22 cellular contexts compared by ENCODE assay signal in genomic region chr2:120748741-120749140, GRCh38. TPM values are rescaled to one million over a fixed set of nuclear protein-coding genes. Genes with fewer than 3 reads are reported as not detected.
DNase-seq lines count a peak whose midpoint lies in the region; FAIRE-seq and TF ChIP-seq lines count a peak whose summit lies in the region.
"Had no signal": no experiment of that assay in that cellular context is flagged by ENCODE, and none has a peak within 500 bp of the region (broad histone marks: within the 10 kb centered on the region; RNA-seq: fewer than 3 reads in every experiment).

No MANE protein-coding gene starts in this region.

- CTCF ChIA-PET in HEK293 (lab: Yijun Ruan, JAX) = no interaction called here

- no peak overlapping the region for H3K4me3 ChIP-seq in HEK293 (ENCODE audit: low read depth, low read length)
- no peak overlapping the region for H3K4me3 ChIP-seq in mesenchymal stem cell (ENCODE audit: insufficient read depth in 1 of 2, low read depth in 1 of 2, low read length in 2 of 2)
- H3K4me3 ChIP-seq: A549, PC-9 had no signal

- H3K4me1 Mint-ChIP-seq in chondrocyte (ENCODE audit: low read depth) = peaks cover 57% of the 10 kb centered on the region
- H3K4me1 Mint-ChIP-seq: CD14-positive monocyte; CD8-positive, alpha-beta memory T cell had no signal

- peak overlapping the region; percentile 34 for H3K27ac Mint-ChIP-seq in chondrocyte (ENCODE audit: unreplicated experiment)
- H3K27ac Mint-ChIP-seq: CD14-positive monocyte; CD8-positive, alpha-beta memory T cell had no signal

- no peaks in the 10 kb centered on the region for H3K27me3 Mint-ChIP-seq in chondrocyte (ENCODE audit: low read depth)

- H2AK5ac ChIP-seq in mesenchymal stem cell (ENCODE audit: low read length, severe bottlenecking) = no peak overlapping the region

- H3K27ac ChIP-seq in HEK293 (ENCODE audit: extremely low read depth, low read depth, low read length) (no peak overlapping the region), mesenchymal stem cell (ENCODE audit: low read length, poor library complexity, severe bottlenecking) (no peak overlapping the region)
- H3K27ac ChIP-seq: HL-60, PC-9 had no signal

- TF ChIP-seq CTCF in HEK293 (tag by site-specific recombination; IDR thresholded peaks at IDR 0.05) = no peak
- TF ChIP-seq CTCF in chondrocyte (IDR thresholded peaks at IDR 0.05) = no peak
- no peak for TF ChIP-seq CTCF in D721Med (IDR thresholded peaks at IDR 0.05; ENCODE audit: insufficient read depth, missing control alignments)

- H3K23ac ChIP-seq in mesenchymal stem cell (ENCODE audit: low read length in 2 of 2) = no peak overlapping the region

- H4K91ac ChIP-seq in mesenchymal stem cell (ENCODE audit: low read length) = peak overlapping the region; percentile 11

- H3K9ac ChIP-seq in mesenchymal stem cell (ENCODE audit: low read length) = no peak overlapping the region

- no peak overlapping the region for H2BK15ac ChIP-seq in mesenchymal stem cell (ENCODE audit: low read depth, poor library complexity, severe bottlenecking)

- H3K4ac ChIP-seq in mesenchymal stem cell (ENCODE audit: low read depth in 1 of 2, low read length in 2 of 2) = no peak overlapping the region

- H3K36me3 Mint-ChIP-seq in chondrocyte (ENCODE audit: low read depth) = no peaks in the 10 kb centered on the region
- H3K36me3 Mint-ChIP-seq: CD14-positive monocyte; CD8-positive, alpha-beta memory T cell had no signal

- no peak for DNase-seq in chondrocyte (ENCODE audit: low spot score)
- DNase-seq in mesenchymal stem cell = no peak
- DNase-seq in urothelium cell line (ENCODE audit: low spot score) = no peak
- no peak for DNase-seq in SKM-1 treated with dmso at 0.1 percent for 144 hours (lab: John Stamatoyannopoulos, UW; ENCODE audit: unreplicated experiment)
- no peak for DNase-seq in stimulated activated naive CD4-positive, alpha-beta T cell (lab: John Stamatoyannopoulos, UW)
- DNase-seq in D721Med (ENCODE audit: insufficient read length, low spot score) = no peak
- DNase-seq: CD8-positive, alpha-beta memory T cell; DMS79 treated with DMSO at 0.1 percent for 48 hours; GF-D8; NCI-H1092; NCI-H1417 treated with DMSO at 0.1 percent for 48 hours; NCI-H1694 treated with DMSO at 0.1 percent for 48 hours; NCI-H2081; NCI-H2227 treated with DMSO at 0.1 percent for 48 hours; NCI-H526 treated with DMSO at 0.1 percent for 48 hours; PC-9; Right ventricle myocardium superior had no signal

- H3K36me3 ChIP-seq in HEK293 (ENCODE audit: control insufficient read depth in 2 of 2, insufficient read depth in 1 of 2, low read length in 2 of 2) (no peaks in the 10 kb centered on the region), mesenchymal stem cell (ENCODE audit: control insufficient read depth in 1 of 2, insufficient read depth in 2 of 2, low read depth in 1 of 2, low read length in 2 of 2) (peaks cover 0 to 4% of the 10 kb centered on the region in 2 experiments)

- FAIRE-seq in urothelium cell line (lab: Jason Lieb, UNC) (peak; percentile 81), D721Med (lab: Jason Lieb, UNC) (no peak)
- FAIRE-seq: A549, GM12891 had no signal

- H2AFZ ChIP-seq in mesenchymal stem cell (ENCODE audit: low read depth, low read length) = no peak overlapping the region
- H2AFZ ChIP-seq: PC-9 had no signal

- H2BK5ac ChIP-seq in mesenchymal stem cell (ENCODE audit: low read depth, low read length, poor library complexity, severe bottlenecking) = no peak overlapping the region

- H2BK120ac ChIP-seq in mesenchymal stem cell (ENCODE audit: low read depth, low read length) = no peak overlapping the region

- POLR2A ChIA-PET in HEK293 (lab: Yijun Ruan, JAX) = no interaction called here

- no peaks in the 10 kb centered on the region for H3K27me3 ChIP-seq in mesenchymal stem cell (ENCODE audit: control insufficient read depth in 1 of 2, insufficient read depth in 1 of 2, low read length in 2 of 2)

- H3K18ac ChIP-seq in mesenchymal stem cell (ENCODE audit: low read depth in 1 of 2, low read length in 2 of 2) = peak overlapping the region in 1 of 2 experiments; percentile 28

- H3K79me1 ChIP-seq in mesenchymal stem cell (replicated peaks; ENCODE audit: low read length, poor library complexity, severe bottlenecking) = peaks cover 37% of the 10 kb centered on the region

- no peaks in the 10 kb centered on the region; the same call in 1 of the 2 replicates for H3K4me1 ChIP-seq in HEK293 (ENCODE audit: control insufficient read depth, insufficient read depth, low read length)
- H3K4me1 ChIP-seq in mesenchymal stem cell (ENCODE audit: control insufficient read depth, insufficient read depth, low read depth, low read length) = peaks cover 14% of the 10 kb centered on the region

- H3K4me3 Mint-ChIP-seq in chondrocyte (ENCODE audit: unreplicated experiment) = no peak overlapping the region
- H3K4me3 Mint-ChIP-seq: CD8-positive, alpha-beta memory T cell had no signal

- H2BK12ac ChIP-seq in mesenchymal stem cell (ENCODE audit: low read length in 2 of 2) = peak overlapping the region in 1 of 2 experiments; percentile 18

- H3K9me3 ChIP-seq in HEK293 (ENCODE audit: control insufficient read depth, insufficient read depth, low read depth, low read length) (no peaks in the 10 kb centered on the region), mesenchymal stem cell (ENCODE audit: control insufficient read depth, low read length) (no peaks in the 10 kb centered on the region)
- H3K9me3 ChIP-seq: A549 had no signal

- no peaks in the 10 kb centered on the region for H3K9me3 Mint-ChIP-seq in chondrocyte (ENCODE audit: low read depth)
- H3K9me3 Mint-ChIP-seq: CD8-positive, alpha-beta memory T cell had no signal

- H3K14ac ChIP-seq in mesenchymal stem cell (ENCODE audit: low read length in 2 of 2) = no peak overlapping the region

- no peak overlapping the region for H3K4me2 ChIP-seq in mesenchymal stem cell (ENCODE audit: low read length, poor library complexity, severe bottlenecking)
- H3K4me2 ChIP-seq: A549, PC-9 had no signal

- H4K8ac ChIP-seq in mesenchymal stem cell (ENCODE audit: low read length) = no peak overlapping the region

TF ChIP-seq in HEK293, 187 proteins besides CTCF, POLR2A, EP300 and RAD21:
- TF ChIP-seq ZBTB17 (tag by site-specific recombination; IDR thresholded peaks at IDR 0.05) (peak; percentile 57; the same call in 1 of the 2 replicates), ZSCAN18 (tag by site-specific recombination; IDR thresholded peaks at IDR 0.05) (no peak), ZNF366 (tag by site-specific recombination; conservative IDR thresholded peaks at IDR 0.05) (peak; percentile 83), ZNF37A (tag by site-specific recombination; IDR thresholded peaks at IDR 0.05) (no peak)

RNA-seq across cellular contexts. Expression of gene GLI2, which starts 13.1 kb away (rescaled TPM):
- 31.1 to 37.0 TPM (median 36.0 TPM) in 3 replicates for total RNA-seq in chondrocyte
- polyA plus RNA-seq in mesenchymal stem cell (2013, experiment 1 of 2) = 28.9 TPM
- 29.5 TPM for polyA plus RNA-seq in mesenchymal stem cell (2013, experiment 2 of 2)
- total RNA-seq: CD8-positive, alpha-beta memory T cell had no signal
- polyA plus RNA-seq: CD14-positive monocyte; CD8-positive, alpha-beta memory T cell had no signal
